1 cellular context compared by ENCODE assay signal in genomic region chr6:69792292-69792691, GRCh38.
TF ChIP-seq lines count a peak whose summit lies in the region.

No MANE protein-coding gene starts in this region.

TF ChIP-seq in GM12878, 131 proteins besides CTCF, POLR2A, EP300 and RAD21:
- TF ChIP-seq, protein P1, sequence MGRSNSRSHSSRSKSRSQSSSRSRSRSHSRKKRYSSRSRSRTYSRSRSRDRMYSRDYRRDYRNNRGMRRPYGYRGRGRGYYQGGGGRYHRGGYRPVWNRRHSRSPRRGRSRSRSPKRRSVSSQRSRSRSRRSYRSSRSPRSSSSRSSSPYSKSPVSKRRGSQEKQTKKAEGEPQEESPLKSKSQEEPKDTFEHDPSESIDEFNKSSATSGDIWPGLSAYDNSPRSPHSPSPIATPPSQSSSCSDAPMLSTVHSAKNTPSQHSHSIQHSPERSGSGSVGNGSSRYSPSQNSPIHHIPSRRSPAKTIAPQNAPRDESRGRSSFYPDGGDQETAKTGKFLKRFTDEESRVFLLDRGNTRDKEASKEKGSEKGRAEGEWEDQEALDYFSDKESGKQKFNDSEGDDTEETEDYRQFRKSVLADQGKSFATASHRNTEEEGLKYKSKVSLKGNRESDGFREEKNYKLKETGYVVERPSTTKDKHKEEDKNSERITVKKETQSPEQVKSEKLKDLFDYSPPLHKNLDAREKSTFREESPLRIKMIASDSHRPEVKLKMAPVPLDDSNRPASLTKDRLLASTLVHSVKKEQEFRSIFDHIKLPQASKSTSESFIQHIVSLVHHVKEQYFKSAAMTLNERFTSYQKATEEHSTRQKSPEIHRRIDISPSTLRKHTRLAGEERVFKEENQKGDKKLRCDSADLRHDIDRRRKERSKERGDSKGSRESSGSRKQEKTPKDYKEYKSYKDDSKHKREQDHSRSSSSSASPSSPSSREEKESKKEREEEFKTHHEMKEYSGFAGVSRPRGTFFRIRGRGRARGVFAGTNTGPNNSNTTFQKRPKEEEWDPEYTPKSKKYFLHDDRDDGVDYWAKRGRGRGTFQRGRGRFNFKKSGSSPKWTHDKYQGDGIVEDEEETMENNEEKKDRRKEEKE (IDR thresholded peaks at IDR 0.05), result no peak
- TF ChIP-seq ASH2L (IDR thresholded peaks at IDR 0.05; ENCODE audit: borderline replicate concordance, low read depth) (no peak), RUNX3 (IDR thresholded peaks at IDR 0.05; ENCODE audit: low read length) (no peak), SMC3 (IDR thresholded peaks at IDR 0.05; ENCODE audit: borderline replicate concordance, low read length) (no peak), CREM (IDR thresholded peaks at IDR 0.05; ENCODE audit: low read depth) (no peak), SPI1 (IDR thresholded peaks at IDR 0.05; ENCODE audit: borderline replicate concordance, insufficient read depth, low read depth, low read length) (no peak), NFXL1 (IDR thresholded peaks at IDR 0.05; ENCODE audit: borderline replicate concordance) (no peak), JUND (IDR thresholded peaks at IDR 0.05; ENCODE audit: low read depth, low read length) (no peak), NR2C1 (IDR thresholded peaks at IDR 0.05) (no peak), HDAC2 (IDR thresholded peaks at IDR 0.05) (no peak), STAT3 (IDR thresholded peaks at IDR 0.05; ENCODE audit: low read depth, low read length) (no peak), ESRRA (IDR thresholded peaks at IDR 0.05; ENCODE audit: low read length) (no peak), FOXK2 (IDR thresholded peaks at IDR 0.05) (no peak), MEF2A (IDR thresholded peaks at IDR 0.05; ENCODE audit: insufficient read depth, low read depth, low read length) (no peak), ATF2 (IDR thresholded peaks at IDR 0.05; ENCODE audit: low read length) (no peak)
- TF ChIP-seq, protein P2, sequence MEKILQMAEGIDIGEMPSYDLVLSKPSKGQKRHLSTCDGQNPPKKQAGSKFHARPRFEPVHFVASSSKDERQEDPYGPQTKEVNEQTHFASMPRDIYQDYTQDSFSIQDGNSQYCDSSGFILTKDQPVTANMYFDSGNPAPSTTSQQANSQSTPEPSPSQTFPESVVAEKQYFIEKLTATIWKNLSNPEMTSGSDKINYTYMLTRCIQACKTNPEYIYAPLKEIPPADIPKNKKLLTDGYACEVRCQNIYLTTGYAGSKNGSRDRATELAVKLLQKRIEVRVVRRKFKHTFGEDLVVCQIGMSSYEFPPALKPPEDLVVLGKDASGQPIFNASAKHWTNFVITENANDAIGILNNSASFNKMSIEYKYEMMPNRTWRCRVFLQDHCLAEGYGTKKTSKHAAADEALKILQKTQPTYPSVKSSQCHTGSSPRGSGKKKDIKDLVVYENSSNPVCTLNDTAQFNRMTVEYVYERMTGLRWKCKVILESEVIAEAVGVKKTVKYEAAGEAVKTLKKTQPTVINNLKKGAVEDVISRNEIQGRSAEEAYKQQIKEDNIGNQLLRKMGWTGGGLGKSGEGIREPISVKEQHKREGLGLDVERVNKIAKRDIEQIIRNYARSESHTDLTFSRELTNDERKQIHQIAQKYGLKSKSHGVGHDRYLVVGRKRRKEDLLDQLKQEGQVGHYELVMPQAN (conservative IDR thresholded peaks at IDR 0.05), result no peak
- TF ChIP-seq, protein P3, sequence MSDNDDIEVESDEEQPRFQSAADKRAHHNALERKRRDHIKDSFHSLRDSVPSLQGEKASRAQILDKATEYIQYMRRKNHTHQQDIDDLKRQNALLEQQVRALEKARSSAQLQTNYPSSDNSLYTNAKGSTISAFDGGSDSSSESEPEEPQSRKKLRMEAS (IDR thresholded peaks at IDR 0.05; ENCODE audit: low read depth, low read length), result no peak
